16 cellular contexts compared by ENCODE assay signal in the genomic region with DNA sequence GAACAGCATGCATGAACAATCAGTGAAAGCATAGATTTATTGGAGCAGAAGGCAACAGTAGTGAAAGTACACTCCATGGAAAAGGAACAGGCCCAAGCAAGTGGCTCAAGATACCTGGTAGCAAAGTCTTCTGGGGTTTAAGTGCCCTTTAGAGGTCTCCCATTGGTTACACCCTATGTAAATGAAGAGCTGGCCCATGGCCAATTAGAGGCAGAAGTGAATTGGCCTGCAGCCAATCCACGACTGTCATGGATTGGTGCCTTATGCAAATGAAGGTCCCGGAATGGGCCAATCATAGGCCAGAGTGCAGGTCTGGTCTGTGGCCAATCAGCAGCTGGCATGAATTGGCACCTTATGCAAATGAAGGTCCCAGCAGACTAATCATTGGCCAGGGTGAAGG.
DNase-seq lines count a peak whose midpoint lies in the region; ATAC-seq and TF ChIP-seq lines count a peak whose summit lies in the region.
"Had no signal": no experiment of that assay in that cellular context is flagged by ENCODE, and none has a peak within 500 bp of the region (broad histone marks: within the 10 kb centered on the region; RNA-seq: fewer than 3 reads in every experiment).

No MANE protein-coding gene starts in this region.

- H3K27ac ChIP-seq in thoracic aorta: peak overlapping the region; percentile 6 to 88
- H3K27ac ChIP-seq: C4-2B had no signal

- H3K9me3 ChIP-seq in thoracic aorta: no peaks in the 10 kb centered on the region

- peaks cover 39 to 54% of the 10 kb centered on the region in 2 donors for H3K4me1 ChIP-seq in thoracic aorta (ENCODE audit: control insufficient read depth in 1 of 2, low read depth in 2 of 2)

- no peak overlapping the region for H3K4me3 ChIP-seq in thoracic aorta

- no peak for TF ChIP-seq CTCF in thoracic aorta (IDR thresholded peaks at IDR 0.05)

- no peaks in the 10 kb centered on the region for H3K27me3 ChIP-seq in thoracic aorta (replicated peaks; ENCODE audit: insufficient read depth)

- no peak for ATAC-seq in thoracic aorta (ENCODE audit: insufficient number of reproducible peaks, low FRiP score, low read depth)

- DNase-seq in NCI-H2171 (lab: John Stamatoyannopoulos, UW) (peak; percentile 25), NCI-H2171 treated with DMSO at 0.1 percent for 48 hours (lab: John Stamatoyannopoulos, UW) (no peak), COR-L47 (lab: John Stamatoyannopoulos, UW) (peak; percentile 4), OCI-M1 (lab: John Stamatoyannopoulos, UW) (peak; percentile 13), thoracic aorta (ENCODE audit: low spot score) (no peak)
- no peak for DNase-seq in stimulated activated CD8-positive, alpha-beta memory T cell treated with anti-CD3 and anti-CD28 coated beads, Interleukin-4, amount 100 ng/mL, for 48 hours
- no peak for DNase-seq in activated CD8-positive, alpha-beta memory T cell treated with anti-CD3 and anti-CD28 coated beads, Interleukin-2, amount 50 U/mL, for 48 hours
- DNase-seq: EL; HFFc6; IMR-90; NCI-H1092; NCI-H146; NK-92 treated with Interleukin-12 subunit alpha and Interleukin-12 subunit beta, amount 100 ng/mL, for 24 hours; RPMI8226; SIG-M5 had no signal

- H3K36me3 ChIP-seq in thoracic aorta: no peaks in the 10 kb centered on the region

Comparison
In these comparisons a context has a peak if more than half of its experiments do, and no peak if none do; other contexts are left out.
1. DNase-seq: peak in NCI-H2171 (single experiment), COR-L47 (single experiment) and OCI-M1 (single experiment); none in NCI-H2171 treated with DMSO at 0.1 percent for 48 hours (single experiment), thoracic aorta (single experiment), stimulated activated CD8-positive, alpha-beta memory T cell treated with anti-CD3 and anti-CD28 coated beads, Interleukin-4, amount 100 ng/mL, for 48 hours (single experiment) and activated CD8-positive, alpha-beta memory T cell treated with anti-CD3 and anti-CD28 coated beads, Interleukin-2, amount 50 U/mL, for 48 hours (single experiment).